15 cellular contexts compared by ENCODE assay signal in the genomic region with DNA sequence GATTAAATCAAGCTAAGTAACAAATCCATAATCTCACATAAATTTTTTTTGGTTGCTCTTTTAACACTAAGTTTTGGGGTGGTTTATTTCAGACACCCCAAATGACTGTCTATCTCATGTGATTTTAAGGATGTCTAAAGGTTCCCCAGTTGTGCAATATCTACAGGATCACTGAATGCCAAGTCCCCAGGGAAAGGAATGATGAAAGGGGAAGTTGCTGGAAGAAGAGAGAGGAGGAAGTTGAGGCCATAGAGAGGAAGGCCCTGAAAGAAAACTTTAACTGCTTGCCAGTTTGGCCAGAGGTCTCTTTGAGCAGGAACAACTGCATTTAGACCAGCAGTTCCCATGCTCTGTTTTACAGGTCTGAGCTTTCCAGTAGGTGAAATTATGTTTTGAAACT. TPM values are rescaled to one million over a fixed set of nuclear protein-coding genes. Genes with fewer than 3 reads are reported as not detected.
A peak's percentile ranks its signal among the peaks of the same experiment; 100 is the strongest.
DNase-seq lines count a peak whose midpoint lies in the region; ATAC-seq, FAIRE-seq and TF ChIP-seq lines count a peak whose summit lies in the region.
"Had no signal": no experiment of that assay in that cellular context is flagged by ENCODE, and none has a peak within 500 bp of the region (broad histone marks: within the 10 kb centered on the region; RNA-seq: fewer than 3 reads in every experiment).

No MANE protein-coding gene starts in this region.

- no peak overlapping the region for H3K27ac ChIP-seq in K562 (ENCODE audit: extremely low read depth, low read depth, low read length)
- H3K27ac ChIP-seq in keratinocyte (ENCODE audit: control insufficient read depth, insufficient read depth, low read length), result no peak overlapping the region

- in situ Hi-C loops in K562 (cut with MboI), result no loop called here

- no peaks in the 10 kb centered on the region for H3K27me3 ChIP-seq in Loucy (ENCODE audit: insufficient read depth, low read length, poor library complexity, severe bottlenecking)
- no peaks in the 10 kb centered on the region for H3K27me3 ChIP-seq in K562 (ENCODE audit: control insufficient read depth in 2 of 2, insufficient read depth in 2 of 2, low read length in 2 of 2)
- no peaks in the 10 kb centered on the region for H3K27me3 ChIP-seq in keratinocyte (ENCODE audit: control insufficient read depth, extremely low read depth, insufficient read depth, low read length)

- no peak overlapping the region for H3K4me3 ChIP-seq in AG10803 (ENCODE audit: low read length)
- no peak overlapping the region for H3K4me3 ChIP-seq in Loucy (ENCODE audit: low read length, poor library complexity, severe bottlenecking)
- H3K4me3 ChIP-seq in K562, result no peak overlapping the region
- no peak overlapping the region for H3K4me3 ChIP-seq in keratinocyte (ENCODE audit: control insufficient read depth in 2 of 3, extremely low read depth in 1 of 3, insufficient read depth in 2 of 3, low read depth in 1 of 3, low read length in 3 of 3)

- H3F3A ChIP-seq in Loucy (ENCODE audit: low read depth), result peaks cover 10% of the 10 kb centered on the region

- ATAC-seq in K562 (no peak), omental fat pad (ENCODE audit: low FRiP score) (no peak)

- H3K9ac ChIP-seq in Loucy (ENCODE audit: low read depth, low read length, poor library complexity, severe bottlenecking) (no peak overlapping the region), K562 (ENCODE audit: insufficient read depth in 1 of 2, low read depth in 2 of 2, low read length in 2 of 2) (no peak overlapping the region), keratinocyte (ENCODE audit: control insufficient read depth, extremely low read depth, insufficient read depth, low read length) (no peak overlapping the region)

- H3K9me2 ChIP-seq in Loucy (replicated peaks; ENCODE audit: low read depth, low read length), result no peaks in the 10 kb centered on the region

- peak; percentile 27 for DNase-seq in AG10803 (ENCODE audit: low read depth)
- no peak for DNase-seq in K562 (ENCODE audit: extremely low read depth in 1 of 4, low spot score in 3 of 4)
- DNase-seq in keratinocyte (ENCODE audit: low read depth, low spot score), result no peak
- DNase-seq in omental fat pad (ENCODE audit: low spot score), result no peak
- no peak for DNase-seq in central memory CD4-positive, alpha-beta T cell
- no peak for DNase-seq in T-helper 9 cell
- DNase-seq in activated CD8-positive, alpha-beta memory T cell treated with anti-CD3 and anti-CD28 coated beads, Interleukin-2, amount 50 U/mL, for 48 hours, result no peak
- DNase-seq: activated CD4-positive, alpha-beta T cell treated with anti-CD3 and anti-CD28 coated beads, Interleukin-2, amount 50 U/mL, for 4 hours; activated naive CD4-positive, alpha-beta T cell; immature natural killer cell; NCI-H2029 treated with DMSO at 0.1 percent for 48 hours; nephron progenitor cell; T-helper 1 cell had no signal

- H3K4me1 ChIP-seq in Loucy (ENCODE audit: insufficient read depth, low read length, poor library complexity, severe bottlenecking) (peaks cover 58% of the 10 kb centered on the region), K562 (replicated peaks in 1 of 2; ENCODE audit: control insufficient read depth in 2 of 2, insufficient read depth in 2 of 2, low read length in 2 of 2) (peaks cover 0 to 10% of the 10 kb centered on the region in 2 experiments; a peak in 2 of 5 replicates), keratinocyte (ENCODE audit: control insufficient read depth, extremely low read depth, insufficient read depth, low read length) (peaks cover 18% of the 10 kb centered on the region)

- TF ChIP-seq EP300 in K562 (IDR thresholded peaks at IDR 0.05; ENCODE audit: low read length), result no peak

- POLR2A ChIA-PET in K562 (lab: Yijun Ruan, JAX), result interaction anchor here (1.0 kb wide), 1 partner anchor 145 kb away, joined by 3 read pairs; the partner anchor contains the start of genes BLZF1 and NME7

- no peak for FAIRE-seq in K562 (lab: Jason Lieb, UNC)
- peak; percentile 49 for FAIRE-seq in keratinocyte (lab: Jason Lieb, UNC)
- FAIRE-seq: urothelium cell line had no signal

- CTCF ChIA-PET in K562 (lab: Yijun Ruan, JAX; ENCODE audit: low intra/inter-chr PET ratio), result no interaction called here

- H2AFZ ChIP-seq in Loucy (ENCODE audit: low read length), result peak overlapping the region; percentile 74
- peak overlapping the region; percentile 74 for H2AFZ ChIP-seq in K562 (ENCODE audit: low read depth, low read length)
- peak overlapping the region; percentile 0 for H2AFZ ChIP-seq in keratinocyte (ENCODE audit: control insufficient read depth, low read length)

- dilution Hi-C loops in keratinocyte (cut with MboI; ENCODE audit: extremely low pct_ligation_motif_present, low sequenced_read_pairs), result no loop called here

- no peak for TF ChIP-seq POLR2A in K562 (conservative IDR thresholded peaks at IDR 0.05)

- no peak for TF ChIP-seq RAD21 in K562 (CRISPR knock-in tag; conservative IDR thresholded peaks at IDR 0.05 in 1 of 2, IDR thresholded peaks at IDR 0.05 in 1 of 2)

- intact Hi-C loops in K562 (cut with micrococcal nuclease), result no loop called here

- TF ChIP-seq CTCF in AG10803 (conservative IDR thresholded peaks at IDR 0.05; ENCODE audit: low read length) (no peak), Loucy (conservative IDR thresholded peaks at IDR 0.05; ENCODE audit: low read length) (no peak), K562 (IDR thresholded peaks at IDR 0.05 in 2 of 3, conservative IDR thresholded peaks at IDR 0.05 in 1 of 3; ENCODE audit: insufficient read depth in 2 of 3, low read depth in 1 of 3, low read length in 3 of 3) (no peak), keratinocyte (optimal IDR thresholded peaks at IDR 0.05 in 1 of 3, IDR thresholded peaks at IDR 0.05 in 1 of 3, conservative IDR thresholded peaks at IDR 0.05 in 1 of 3; ENCODE audit: extremely low read depth in 1 of 3, insufficient read depth in 2 of 3, low read length in 3 of 3) (no peak), omental fat pad (IDR thresholded peaks at IDR 0.05) (no peak)

- no peak overlapping the region for H3K4me2 ChIP-seq in Loucy (ENCODE audit: low read depth, low read length, poor library complexity, severe bottlenecking)
- no peak overlapping the region for H3K4me2 ChIP-seq in K562 (ENCODE audit: insufficient read depth, low read length)
- no peak overlapping the region for H3K4me2 ChIP-seq in keratinocyte (ENCODE audit: control insufficient read depth, extremely low read depth, insufficient read depth, low read depth, low read length)

- no peaks in the 10 kb centered on the region for H3K36me3 ChIP-seq in Loucy (ENCODE audit: insufficient read depth, low read length)
- no peaks in the 10 kb centered on the region for H3K36me3 ChIP-seq in K562 (ENCODE audit: control insufficient read depth, insufficient read depth, low read length)
- H3K36me3 ChIP-seq in keratinocyte (ENCODE audit: control insufficient read depth in 2 of 2, extremely low read depth in 1 of 2, insufficient read depth in 2 of 2, low read length in 2 of 2), result no peaks in the 10 kb centered on the region

- BruUV-seq in K562 (replicated peaks; lab: Mats Ljungman, UMichigan), result no TSS peak

- H3K9me3 ChIP-seq in Loucy (ENCODE audit: insufficient read depth, low read depth, low read length), result no peaks in the 10 kb centered on the region
- no peaks in the 10 kb centered on the region for H3K9me3 ChIP-seq in K562 (replicated peaks; ENCODE audit: control insufficient read depth, insufficient read depth, low read depth, low read length)
- no peaks in the 10 kb centered on the region for H3K9me3 ChIP-seq in keratinocyte (ENCODE audit: control insufficient read depth, low read depth, low read length)

- H4K20me1 ChIP-seq in Loucy (ENCODE audit: insufficient read depth, low read length, poor library complexity, severe bottlenecking), result no peaks in the 10 kb centered on the region
- H4K20me1 ChIP-seq in K562 (replicated peaks; ENCODE audit: control insufficient read depth, insufficient read depth, low read length), result no peaks in the 10 kb centered on the region
- H4K20me1 ChIP-seq in keratinocyte (ENCODE audit: control insufficient read depth, extremely low read depth, insufficient read depth, low read length), result no peaks in the 10 kb centered on the region

- H3K79me2 ChIP-seq in Loucy (ENCODE audit: insufficient read depth, low read length), result no peaks in the 10 kb centered on the region
- no peaks in the 10 kb centered on the region for H3K79me2 ChIP-seq in K562 (ENCODE audit: control insufficient read depth, insufficient read depth, low read length)
- no peaks in the 10 kb centered on the region for H3K79me2 ChIP-seq in keratinocyte (ENCODE audit: control insufficient read depth, insufficient read depth, low read length)

- H3K9me1 ChIP-seq in K562 (ENCODE audit: control insufficient read depth, insufficient read depth, low read length) (no peaks in the 10 kb centered on the region), keratinocyte (ENCODE audit: control insufficient read depth, extremely low read depth, insufficient read depth, low read length) (no peaks in the 10 kb centered on the region)

RNA-seq across cellular contexts. Expression of gene SLC19A2, which starts 27.5 kb away (rescaled TPM):
- total RNA-seq in K562 (2011; cell fraction: chromatin; rRNA removed; ENCODE audit: low replicate concordance), result 42.9 and 68.7 TPM in 2 replicates
- 38.0 and 48.8 TPM in 2 replicates for total RNA-seq in K562 (2011; cell fraction: nucleolus; rRNA removed)
- total RNA-seq in K562 (2011; cell fraction: nucleoplasm; rRNA removed), result 58.8 and 72.3 TPM in 2 replicates
- total RNA-seq in K562 (2014; rRNA removed) (14.4 and 18.4 TPM in 2 replicates), K562 (2014; rRNA removed; fragmentation: Illumina TruSeq; extraction: Trizol) (28.9 and 30.9 TPM in 2 replicates), K562 (2015; rRNA removed; fragmentation: Illumina TruSeq; extraction: Trizol) (17.9 and 19.5 TPM in 2 replicates), K562 (2021) (18.0 TPM in 2 replicates), omental fat pad (100 to 1,000 TPM in 2 of 4 donors, 10 to 100 TPM in 2; 48.8 to 195 (median 96.0) TPM)
- polyA plus RNA-seq in K562 (2011; rRNA removed) (37.9 and 42.8 TPM in 2 replicates), K562 (2014; fragmentation: Illumina TruSeq; extraction: Trizol) (17.6 and 20.0 TPM in 2 replicates), K562 (2014; fragmentation: Nextera tagmentation; extraction: Ambion mirVana) (1 to 10 TPM; 7.4 to 8.9 TPM), K562 (2014; rRNA removed) (19.2 and 19.4 TPM in 2 replicates), keratinocyte (6.8 to 12.4 TPM (median 11.9 TPM) in 3 replicates)
- 24.1 and 28.5 TPM in 2 replicates for polyA plus RNA-seq in K562 (2011; cell fraction: cytosol; rRNA removed)
- polyA plus RNA-seq in K562 (2011; cell fraction: nucleus; rRNA removed), result 31.4 and 36.6 TPM in 2 replicates
- 9.8 TPM in 2 replicates for polyA plus RNA-seq in K562 (2012)
- polyA minus RNA-seq in K562 (2011; rRNA and poly(A)+ RNA removed), result 47.3 and 49.6 TPM in 2 replicates
- 15.4 and 19.0 TPM in 2 replicates for polyA minus RNA-seq in K562 (2011; cell fraction: cytosol; rRNA and poly(A)+ RNA removed)
- polyA minus RNA-seq in K562 (2011; cell fraction: nucleus; rRNA and poly(A)+ RNA removed), result 24.2 and 32.8 TPM in 2 replicates
- polyA plus RNA-seq in keratinocyte (2011; ENCODE audit: low read depth), result 11.2 TPM
- polyA plus RNA-seq in keratinocyte (2011; cell fraction: cytosol; rRNA removed), result 2.3 and 5.3 TPM in 2 replicates
- 13.2 and 18.6 TPM in 2 replicates for polyA plus RNA-seq in keratinocyte (2011; cell fraction: nucleus; rRNA removed)
- 3.8 and 16.1 TPM in 2 replicates for polyA plus RNA-seq in keratinocyte (2012; ENCODE audit: low replicate concordance)
- polyA minus RNA-seq in keratinocyte, result 6.3 to 19.9 TPM (median 15.1 TPM) in 3 replicates
- polyA minus RNA-seq in keratinocyte (2011; cell fraction: cytosol; rRNA and poly(A)+ RNA removed), result 3.3 TPM
- polyA minus RNA-seq in keratinocyte (2011; cell fraction: nucleus; rRNA and poly(A)+ RNA removed), result 15.9 and 26.6 TPM in 2 replicates

Comparison
In these comparisons a context has a peak if more than half of its experiments do, and no peak if none do; other contexts are left out.
1. H2AFZ ChIP-seq: peak in every context shown above with its lines; median percentile 74 in Loucy; 74 in K562; 0 in keratinocyte.